Comparison of ENCODE assay signal across 39 cellular contexts in genomic region chr2:112940859-112941258, GRCh38. TPM values are rescaled to one million over a fixed set of nuclear protein-coding genes. Genes with fewer than 3 reads are reported as not detected.
"Had no signal": no experiment of that assay in that cellular context is flagged by ENCODE, and none has a peak within 500 bp of the region (broad histone marks: within the 10 kb centered on the region; RNA-seq: fewer than 3 reads in every experiment).

No MANE protein-coding gene starts in this region.

- H3K4me3 ChIP-seq: MG63 had no signal

- H3K27me3 ChIP-seq: MG63 had no signal

- DNase-seq: Karpas-422, Kasumi-1, MG63, MM.1S, MV-4-11, NCI-H1048, NCI-H1092, NCI-H1092 treated with DMSO at 0.1 percent for 48 hours, NCI-H1105, NCI-H1105 treated with DMSO at 0.1 percent for 48 hours, NCI-H1417, NCI-H1417 treated with DMSO at 0.1 percent for 48 hours, NCI-H1436, NCI-H1436 treated with DMSO at 0.1 percent for 48 hours, NCI-H146, NCI-H1694, NCI-H1694 treated with DMSO at 0.1 percent for 48 hours, NCI-H187, NCI-H187 treated with DMSO at 0.1 percent for 48 hours, NCI-H1930, NCI-H2029, NCI-H2029 treated with DMSO at 0.1 percent for 48 hours, NCI-H2081, NCI-H2081 treated with DMSO at 0.1 percent for 48 hours, NCI-H2107, NCI-H2171, NCI-H2171 treated with DMSO at 0.1 percent for 48 hours, NCI-H2227 treated with DMSO at 0.1 percent for 48 hours, NCI-H226, NCI-H345, NCI-H446, NCI-H446 treated with DMSO at 0.1 percent for 48 hours, NCI-H510A, NCI-H510A treated with DMSO at 0.1 percent for 48 hours, NCI-H524 had no signal

- H3K36me3 ChIP-seq: MG63 had no signal

RNA-seq across cellular contexts. Expression of gene IL37, which starts 29.9 kb away (rescaled TPM):
- total RNA-seq: MCF 10A, NCI-H460 had no signal

RNA-seq across cellular contexts. Expression of gene IL36G, which starts 36.9 kb away (rescaled TPM):
- total RNA-seq: LHCN-M2, M059J, MCF 10A, NCI-H460 had no signal
